ENCODE assay signal across 1 cellular context in the genomic region with DNA sequence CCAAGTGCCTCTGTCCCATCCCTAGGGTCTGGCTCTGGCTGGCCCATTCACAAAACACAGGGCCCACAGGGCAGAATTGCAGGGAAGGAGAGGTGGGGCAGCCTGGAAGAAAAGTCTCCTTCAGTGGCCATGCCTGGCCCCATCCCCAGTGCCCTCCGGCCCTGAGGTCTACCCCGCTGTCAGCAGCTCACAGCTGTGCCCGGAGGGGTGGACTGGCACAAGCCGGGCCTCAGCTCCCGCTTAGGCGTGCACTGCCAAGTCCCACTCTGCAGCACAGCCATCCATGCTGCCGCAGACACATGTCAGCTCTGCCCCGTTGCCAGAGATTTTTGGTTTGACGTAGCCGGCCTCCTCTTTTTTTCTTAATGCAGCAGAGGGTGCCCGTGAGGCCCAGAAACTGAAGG.
TF ChIP-seq lines count a peak whose summit lies in the region.

No MANE protein-coding gene starts in this region.

TF ChIP-seq in H1, 55 proteins besides CTCF, POLR2A, EP300 and RAD21:
- TF ChIP-seq, protein P1, sequence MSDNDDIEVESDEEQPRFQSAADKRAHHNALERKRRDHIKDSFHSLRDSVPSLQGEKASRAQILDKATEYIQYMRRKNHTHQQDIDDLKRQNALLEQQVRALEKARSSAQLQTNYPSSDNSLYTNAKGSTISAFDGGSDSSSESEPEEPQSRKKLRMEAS (IDR thresholded peaks at IDR 0.05): peak; percentile 84
- no peak for TF ChIP-seq SRF (IDR thresholded peaks at IDR 0.05; ENCODE audit: low read depth, low read length)
- 0 out of 2 replicates have a peak, but pooled peaks have one; percentile 16 for TF ChIP-seq KDM1A (IDR thresholded peaks at IDR 0.05; ENCODE audit: borderline replicate concordance, low read length)
- peak in 1 of 2 experiments; percentile 55; a peak in 1 of 4 replicates for TF ChIP-seq SIN3A (conservative IDR thresholded peaks at IDR 0.05 in 1 of 2, IDR thresholded peaks at IDR 0.05 in 1 of 2; ENCODE audit: low read depth in 1 of 2, low read length in 2 of 2)
- TF ChIP-seq ZNF274 (IDR thresholded peaks at IDR 0.05; ENCODE audit: borderline replicate concordance, extremely low read depth, low read length): no peak
